10 cellular contexts compared by ENCODE assay signal in genomic region chr6:36683145-36683655, GRCh38. TPM values are rescaled to one million over a fixed set of nuclear protein-coding genes. Genes with fewer than 3 reads are reported as not detected.
DNase-seq lines count a peak whose midpoint lies in the region; ATAC-seq, FAIRE-seq and TF ChIP-seq lines count a peak whose summit lies in the region.
"Had no signal": no experiment of that assay in that cellular context is flagged by ENCODE, and none has a peak within 500 bp of the region (broad histone marks: within the 10 kb centered on the region; RNA-seq: fewer than 3 reads in every experiment).

No MANE protein-coding gene starts in this region.

- H3K27ac Mint-ChIP-seq in CD4-positive, alpha-beta memory T cell, result peak overlapping the region; percentile 78 to 100 (median 95)

- H3K9me3 Mint-ChIP-seq in CD4-positive, alpha-beta memory T cell, result peaks cover 0 to 5% (median 0%) of the 10 kb centered on the region in 8 donors
- H3K9me3 Mint-ChIP-seq: central memory CD8-positive, alpha-beta T cell had no signal

- peak in 1 of 4 donors; percentile 5 for ATAC-seq in pancreas
- ATAC-seq in GM21528 (IDR thresholded peaks at IDR 0.05; ENCODE audit: low FRiP score, unreplicated experiment), result no peak
- ATAC-seq in GM21526 (IDR thresholded peaks at IDR 0.05; ENCODE audit: low FRiP score, unreplicated experiment), result no peak

- peaks cover 0 to 6% of the 10 kb centered on the region in 2 donors for H3K27me3 Mint-ChIP-seq in CD4-positive, alpha-beta memory T cell
- H3K27me3 Mint-ChIP-seq: central memory CD8-positive, alpha-beta T cell had no signal

- H3K27me3 ChIP-seq in CD4-positive, alpha-beta memory T cell (ENCODE audit: insufficient read depth, low read length), result no peaks in the 10 kb centered on the region
- H3K27me3 ChIP-seq in breast epithelium, result no peaks in the 10 kb centered on the region
- H3K27me3 ChIP-seq in pancreas, result no peaks in the 10 kb centered on the region

- POLR2A ChIA-PET in CD4-positive, alpha-beta memory T cell (lab: Charles Lee; ENCODE audit: partially characterized antibody), result interaction anchor here (1.0 to 1.4 kb wide), 4 partner anchors 37 to 260 kb away, joined by 3 to 4 read pairs (median 3); no protein-coding TSS in a partner anchor

- H3K27ac ChIP-seq in CD4-positive, alpha-beta memory T cell (ENCODE audit: low read depth, low read length), result peak overlapping the region; percentile 74
- peak overlapping the region; percentile 82 for H3K27ac ChIP-seq in breast epithelium
- peak overlapping the region; percentile 33 to 97 (median 77) for H3K27ac ChIP-seq in pancreas

- intact Hi-C loops in CD4-positive, alpha-beta memory T cell (cut with micrococcal nuclease), result no loop called here
- intact Hi-C loops in breast epithelium (cut with DNase I; ENCODE audit: low total_unique reads) (loop anchor here (5.0 kb wide), 1 partner anchor 61 kb away; no protein-coding TSS in a partner anchor), pancreas (cut with DNase I) (loop anchor here in 2 of 3 donors (5.0 kb wide), 1 partner anchor 61 kb away; no protein-coding TSS in a partner anchor)

- H3K4me3 Mint-ChIP-seq in CD4-positive, alpha-beta memory T cell, result peak overlapping the region in 3 of 8 donors; percentile 20 to 91 (median 52)
- H3K4me3 Mint-ChIP-seq: central memory CD8-positive, alpha-beta T cell had no signal

- WGBS in pancreas, 2 donors, result 41 to 46% methylated on average over 6 of the region's 6 CpGs

- H3K4me1 Mint-ChIP-seq in CD4-positive, alpha-beta memory T cell, result peaks cover 18 to 55% (median 36%) of the 10 kb centered on the region in 4 donors

- no peak for DNase-seq in CD4-positive, alpha-beta memory T cell
- peak; percentile 67 for DNase-seq in NCI-H2196 (lab: John Stamatoyannopoulos, UW; ENCODE audit: unreplicated experiment)
- no peak for DNase-seq in breast epithelium (ENCODE audit: low spot score in 2 of 2)
- DNase-seq in pancreas, result peak in 5 of 6 donors; percentile 40 to 69 (median 62)
- DNase-seq in NCI-H187 (lab: John Stamatoyannopoulos, UW), result no peak
- no peak for DNase-seq in GM13977 (ENCODE audit: low spot score)

- CTCF ChIA-PET in CD4-positive, alpha-beta memory T cell (lab: Charles Lee; ENCODE audit: partially characterized antibody), result interaction anchor here (0.8 to 5.3 kb wide), 5 partner anchors 26 to 260 kb away, joined by 3 to 40 read pairs (median 20); no protein-coding TSS in a partner anchor

- H3K4me3 ChIP-seq in CD4-positive, alpha-beta memory T cell (ENCODE audit: low read length in 2 of 2), result no peak overlapping the region
- peak overlapping the region in 1 of 3 donors; percentile 49 for H3K4me3 ChIP-seq in breast epithelium
- peak overlapping the region in 2 of 4 donors; percentile 7 to 82 for H3K4me3 ChIP-seq in pancreas

- peaks cover 44% of the 10 kb centered on the region for H3K4me1 ChIP-seq in CD4-positive, alpha-beta memory T cell (ENCODE audit: insufficient read depth, low read length)
- peaks cover 7 to 14% of the 10 kb centered on the region in 2 donors for H3K4me1 ChIP-seq in breast epithelium
- H3K4me1 ChIP-seq in pancreas, result peaks cover 6 to 26% (median 19%) of the 10 kb centered on the region in 3 donors

- H3K36me3 ChIP-seq in CD4-positive, alpha-beta memory T cell (ENCODE audit: insufficient read depth, low read length), result peaks cover 5% of the 10 kb centered on the region
- peaks cover 7% of the 10 kb centered on the region for H3K36me3 ChIP-seq in breast epithelium
- peaks cover 7 to 42% (median 30%) of the 10 kb centered on the region in 3 donors for H3K36me3 ChIP-seq in pancreas

- TF ChIP-seq CTCF in breast epithelium (IDR thresholded peaks at IDR 0.05) (no peak), pancreas (IDR thresholded peaks at IDR 0.05) (no peak), GM13977 (IDR thresholded peaks at IDR 0.05; ENCODE audit: extremely low read depth, insufficient read depth, missing control alignments) (no peak)

- FAIRE-seq in pancreas (lab: Jason Lieb, UNC), result no peak

- H3K36me3 Mint-ChIP-seq in CD4-positive, alpha-beta memory T cell, result peaks cover 0 to 34% of the 10 kb centered on the region in 2 donors

- no peaks in the 10 kb centered on the region for H3K9me3 ChIP-seq in CD4-positive, alpha-beta memory T cell (ENCODE audit: control insufficient read depth in 1 of 2, low read length in 2 of 2)
- H3K9me3 ChIP-seq in breast epithelium (no peaks in the 10 kb centered on the region), pancreas (no peaks in the 10 kb centered on the region)

- no peak for TF ChIP-seq POLR2A in breast epithelium (IDR thresholded peaks at IDR 0.05)

- in situ Hi-C loops in GM13977 (cut with MboI; ENCODE audit: low pct_unique_long_range_greater_than_20kb, low sequenced_read_pairs, unreplicated experiment), result loop anchor here (5.0 kb wide), 1 partner anchor 61 kb away; no protein-coding TSS in a partner anchor

RNA-seq across cellular contexts. Expression of gene CDKN1A, which starts 4.7 kb away (rescaled TPM):
- total RNA-seq in CD4-positive, alpha-beta memory T cell, result 10 to 100 TPM; 10.5 to 12.9 TPM
- polyA plus RNA-seq in CD4-positive, alpha-beta memory T cell, result 10 to 100 TPM in 1 of 2 donors, 1 to 10 TPM in 1; 3.3 to 20.6 TPM
- 100 to 1,000 TPM; 125 to 144 (median 143) TPM for total RNA-seq in breast epithelium
- 100 to 1,000 TPM in 2 of 6 donors, 10 to 100 TPM in 4; 32.5 to 178 (median 53.2) TPM for total RNA-seq in pancreas
- 10 to 100 TPM; 22.3 to 42.2 TPM for polyA plus RNA-seq in pancreas

RNA-seq across cellular contexts. Expression of gene RAB44, which starts 14.4 kb away (rescaled TPM):
- total RNA-seq in CD4-positive, alpha-beta memory T cell, result not detected
- not detected for polyA plus RNA-seq in CD4-positive, alpha-beta memory T cell
- total RNA-seq in breast epithelium, result 1 to 10 TPM in 1 of 3 donors, under 1 TPM in 2; under 0.01 to 1.9 (median 0.29) TPM
- under 1 TPM in 5 of 6 donors, not detected in 1; 0.04 to 0.09 (median 0.09) TPM for total RNA-seq in pancreas
- polyA plus RNA-seq in pancreas, result under 1 TPM; 0.04 to 0.14 TPM
- total RNA-seq: renal cortical epithelial cell had no signal

Comparison
In these comparisons a context has a peak if more than half of its experiments do, and no peak if none do; other contexts are left out.
1. DNase-seq: peak in NCI-H2196 (single experiment) and pancreas (5 of 6); none in CD4-positive, alpha-beta memory T cell (0 of 5), breast epithelium (0 of 2), NCI-H187 (0 of 2) and GM13977 (single experiment).
2. Peak in every context shown above with its lines, with median percentiles within 50 percentile points of each other: H3K27ac ChIP-seq.